Comparison of ENCODE assay signal across 19 cellular contexts in genomic region chr3:126818696-126819095, GRCh38.
DNase-seq lines count a peak whose midpoint lies in the region; ATAC-seq, FAIRE-seq and TF ChIP-seq lines count a peak whose summit lies in the region.
"Had no signal": no experiment of that assay in that cellular context is flagged by ENCODE, and none has a peak within 500 bp of the region (broad histone marks: within the 10 kb centered on the region; RNA-seq: fewer than 3 reads in every experiment).

No MANE protein-coding gene starts in this region.

- H2BK20ac ChIP-seq in H1 (ENCODE audit: low read length) = 0 out of 2 replicates have a peak overlapping the region, but pooled peaks have one; percentile 17

- H3K27me3 ChIP-seq in H1 (replicated peaks in 1 of 4; ENCODE audit: control insufficient read depth in 3 of 4, extremely low read depth in 1 of 4, insufficient read depth in 3 of 4, low read length in 3 of 4) = no peaks in the 10 kb centered on the region

- H3K9me3 ChIP-seq in H1 (ENCODE audit: insufficient read depth in 2 of 2, low read depth in 1 of 2, low read length in 1 of 2) = 0 out of 4 replicates have a peak, but pooled peaks cover 0 to 2% of the 10 kb centered on the region in 2 experiments

- no peak overlapping the region for H3K14ac ChIP-seq in H1 (ENCODE audit: insufficient read length)

- POLR2A ChIA-PET in H1 (lab: Charles Lee; ENCODE audit: partially characterized antibody) = interaction anchor here (0.7 kb wide), 1 partner anchor 35 kb away, joined by 3 read pairs; no protein-coding TSS in a partner anchor

- H3K9me3 Mint-ChIP-seq in activated CD8-positive, alpha-beta memory T cell treated with anti-CD3 and anti-CD28 coated beads, Interleukin-2, amount 10 ng/mL, durations not matched to agents 7 days and 5 days (ENCODE audit: low read depth) = peaks cover 3% of the 10 kb centered on the region
- peaks cover 9% of the 10 kb centered on the region for H3K9me3 Mint-ChIP-seq in neural crest cell

- H3K56ac ChIP-seq in H1 (replicated peaks; ENCODE audit: insufficient read length, low read depth, low read length) = no peak overlapping the region

- no peak for TF ChIP-seq RAD21 in H1 (IDR thresholded peaks at IDR 0.05 in 1 of 2, conservative IDR thresholded peaks at IDR 0.05 in 1 of 2; ENCODE audit: low read depth in 2 of 2, low read length in 2 of 2)

- H4K5ac ChIP-seq in H1 (ENCODE audit: insufficient read length, low read depth, low read length) = no peak overlapping the region

- no peak overlapping the region for H2AFZ ChIP-seq in H1 (ENCODE audit: low read length)
- H2AFZ ChIP-seq: GM23338 had no signal

- no peak overlapping the region for H2BK120ac ChIP-seq in H1 (replicated peaks; ENCODE audit: low read depth, low read length)

- no peak for TF ChIP-seq POLR2A in H1 (IDR thresholded peaks at IDR 0.05; ENCODE audit: control extremely low read depth in 1 of 2, low read depth in 2 of 2, low read length in 2 of 2)

- no peak overlapping the region for H3K4me2 ChIP-seq in H1 (ENCODE audit: insufficient read depth in 1 of 2, low read depth in 2 of 2, low read length in 2 of 2)
- H3K4me2 ChIP-seq: GM23338 had no signal

- CTCF ChIA-PET in activated CD8-positive, alpha-beta memory T cell treated with anti-CD3 and anti-CD28 coated beads, Interleukin-2, amount 10 ng/mL, durations not matched to agents 7 days and 5 days (lab: Charles Lee) = no interaction called here
- CTCF ChIA-PET in H1 (lab: Charles Lee; ENCODE audit: partially characterized antibody) = interaction anchor here (0.7 to 1.5 kb wide), 2 partner anchors 67 to 164 kb away, joined by 3 to 4 read pairs; partner anchors contain the start of gene PLXNA1

- no peaks in the 10 kb centered on the region for H3K4me1 Mint-ChIP-seq in activated CD8-positive, alpha-beta memory T cell treated with anti-CD3 and anti-CD28 coated beads, Interleukin-2, amount 10 ng/mL, durations not matched to agents 7 days and 5 days
- H3K4me1 Mint-ChIP-seq in neural crest cell = peaks cover 10% of the 10 kb centered on the region
- H3K4me1 Mint-ChIP-seq: B cell had no signal

- H4K91ac ChIP-seq in H1 (replicated peaks; ENCODE audit: insufficient read length, low read length) = no peak overlapping the region

- H3K4me3 ChIP-seq in H1 (ENCODE audit: extremely low read depth in 1 of 4, insufficient read depth in 2 of 4, low read depth in 3 of 4, low read length in 4 of 4) = no peak overlapping the region
- H3K4me3 ChIP-seq: GM23338 had no signal

- peaks cover 0 to 6% of the 10 kb centered on the region in 2 experiments; a peak in 1 of 4 replicates for H3K79me2 ChIP-seq in H1 (ENCODE audit: control insufficient read depth in 1 of 2, insufficient read depth in 2 of 2, low read length in 2 of 2)

- 0 out of 2 replicates have a peak overlapping the region, but pooled peaks have one; percentile 61 for H2AK5ac ChIP-seq in H1 (ENCODE audit: low read depth, low read length)

- H2BK15ac ChIP-seq in H1 (ENCODE audit: low read length) = no peak overlapping the region

- H2BK12ac ChIP-seq in H1 (ENCODE audit: low read depth, low read length) = no peak overlapping the region

- ATAC-seq in activated CD8-positive, alpha-beta memory T cell treated with anti-CD3 and anti-CD28 coated beads, Interleukin-2, amount 10 ng/mL, durations not matched to agents 7 days and 5 days = no peak
- ATAC-seq in HG03571 (IDR thresholded peaks at IDR 0.05; ENCODE audit: unreplicated experiment) = no peak
- ATAC-seq: GM23338 had no signal

- H3K18ac ChIP-seq in H1 (ENCODE audit: extremely low read depth, low read length) = peak overlapping the region; percentile 78; the same call in 1 of the 2 replicates

- no peak overlapping the region for H3K27ac Mint-ChIP-seq in activated CD8-positive, alpha-beta memory T cell treated with anti-CD3 and anti-CD28 coated beads, Interleukin-2, amount 10 ng/mL, durations not matched to agents 7 days and 5 days
- peak overlapping the region; percentile 54 for H3K27ac Mint-ChIP-seq in neural crest cell (ENCODE audit: unreplicated experiment)
- H3K27ac Mint-ChIP-seq: B cell; CD4-positive, alpha-beta T cell; GM23338 had no signal

- H3K79me1 ChIP-seq in H1 (ENCODE audit: low read depth, low read length) = no peaks in the 10 kb centered on the region

- H3K27ac ChIP-seq in H1 (ENCODE audit: low read depth, low read length) = no peak overlapping the region
- H3K27ac ChIP-seq: C4-2B, HL-60 had no signal

- H3K36me3 Mint-ChIP-seq in activated CD8-positive, alpha-beta memory T cell treated with anti-CD3 and anti-CD28 coated beads, Interleukin-2, amount 10 ng/mL, durations not matched to agents 7 days and 5 days = peaks cover 3% of the 10 kb centered on the region
- peaks cover 12% of the 10 kb centered on the region for H3K36me3 Mint-ChIP-seq in neural crest cell (ENCODE audit: low read depth)

- no peak for FAIRE-seq in H1 (lab: Jason Lieb, UNC)
- FAIRE-seq: GM12892, GM18507 had no signal

- WGBS in H1 (ENCODE audit: extremely low coverage in 1 of 2, insufficient coverage in 1 of 2, insufficient read length in 1 of 2, insufficient replicate concordance in 2 of 2, low coverage in 1 of 2, low lambda C conversion rate in 2 of 2, missing lambda C conversion rate in 1 of 2), 2 experiments = 92% methylated on average over 5 of the region's 5 CpGs; no CpG with 5 or more reads in 1 of the 2 experiments

- H3K4ac ChIP-seq in H1 (replicated peaks; ENCODE audit: insufficient read length, low read depth, low read length) = no peak overlapping the region

- peak; percentile 21 for DNase-seq in activated CD8-positive, alpha-beta memory T cell treated with anti-CD3 and anti-CD28 coated beads, Interleukin-2, amount 10 ng/mL, durations not matched to agents 7 days and 5 days
- DNase-seq in activated CD8-positive, alpha-beta memory T cell treated with anti-CD3 and anti-CD28 coated beads for 24 hours = no peak
- DNase-seq in H1 (ENCODE audit: low read depth in 1 of 2, low spot score in 2 of 2) = no peak
- no peak for DNase-seq in neural crest cell (ENCODE audit: low read depth, low spot score)
- DNase-seq in NCI-H526 (lab: John Stamatoyannopoulos, UW) = no peak
- DNase-seq in germinal center (ENCODE audit: low spot score) = no peak
- DNase-seq: 8988T; CD4-positive, alpha-beta T cell; DMS153; DMS79; GDM1; H7 had no signal

- TF ChIP-seq CTCF in H1 (IDR thresholded peaks at IDR 0.05; ENCODE audit: control extremely low read depth in 1 of 3, insufficient read depth in 1 of 3, low read depth in 1 of 3, low read length in 3 of 3) (no peak), neural crest cell (conservative IDR thresholded peaks at IDR 0.05) (no peak)

- no peaks in the 10 kb centered on the region for H3K36me3 ChIP-seq in H1 (ENCODE audit: control insufficient read depth in 2 of 4, insufficient read depth in 4 of 4, low read length in 3 of 4)

- peak overlapping the region; percentile 49; the same call in 1 of the 2 replicates for H2BK5ac ChIP-seq in H1 (ENCODE audit: low read depth, low read length)

- H3K23me2 ChIP-seq in H1 (ENCODE audit: low read depth, low read length) = no peaks in the 10 kb centered on the region

- H3K23ac ChIP-seq in H1 (ENCODE audit: insufficient read length) = no peak overlapping the region

- no peak overlapping the region for H3K9ac ChIP-seq in H1 (replicated peaks in 1 of 4; ENCODE audit: extremely low read depth in 1 of 4, low read depth in 3 of 4, low read length in 3 of 4)

- peaks cover 0 to 2% of the 10 kb centered on the region in 2 experiments for H4K20me1 ChIP-seq in H1 (replicated peaks in 1 of 2; ENCODE audit: control insufficient read depth in 1 of 2, insufficient read depth in 2 of 2, low read length in 2 of 2)

- no peaks in the 10 kb centered on the region for H3K27me3 Mint-ChIP-seq in activated CD8-positive, alpha-beta memory T cell treated with anti-CD3 and anti-CD28 coated beads, Interleukin-2, amount 10 ng/mL, durations not matched to agents 7 days and 5 days
- H3K27me3 Mint-ChIP-seq in neural crest cell (ENCODE audit: low read depth) = no peaks in the 10 kb centered on the region
- H3K27me3 Mint-ChIP-seq: B cell; CD4-positive, alpha-beta T cell had no signal

- no peak for TF ChIP-seq EP300 in H1 (IDR thresholded peaks at IDR 0.05; ENCODE audit: borderline replicate concordance in 1 of 2, low read depth in 2 of 2, low read length in 2 of 2)

- H3K4me1 ChIP-seq in H1 (replicated peaks in 1 of 4; ENCODE audit: control insufficient read depth in 3 of 4, insufficient read depth in 4 of 4, low read length in 3 of 4) = peaks cover 8 to 20% (median 16%) of the 10 kb centered on the region in 4 experiments

- no peak overlapping the region for H3K4me3 Mint-ChIP-seq in activated CD8-positive, alpha-beta memory T cell treated with anti-CD3 and anti-CD28 coated beads, Interleukin-2, amount 10 ng/mL, durations not matched to agents 7 days and 5 days
- no peak overlapping the region for H3K4me3 Mint-ChIP-seq in neural crest cell
- H3K4me3 Mint-ChIP-seq: B cell; CD4-positive, alpha-beta T cell; GM23338 had no signal

- no peak overlapping the region for H4K8ac ChIP-seq in H1 (ENCODE audit: extremely low read depth, insufficient read depth, low read length)

TF ChIP-seq in H1, 55 proteins besides CTCF, POLR2A, EP300 and RAD21:
- no peak for TF ChIP-seq KDM4A (IDR thresholded peaks at IDR 0.05; ENCODE audit: low read depth, low read length, severe bottlenecking)
- no peak for TF ChIP-seq EGR1 (IDR thresholded peaks at IDR 0.05; ENCODE audit: borderline replicate concordance, low read depth, low read length)
- no peak for TF ChIP-seq TBP (IDR thresholded peaks at IDR 0.05; ENCODE audit: low read depth, low read length)
- TF ChIP-seq, protein P1, sequence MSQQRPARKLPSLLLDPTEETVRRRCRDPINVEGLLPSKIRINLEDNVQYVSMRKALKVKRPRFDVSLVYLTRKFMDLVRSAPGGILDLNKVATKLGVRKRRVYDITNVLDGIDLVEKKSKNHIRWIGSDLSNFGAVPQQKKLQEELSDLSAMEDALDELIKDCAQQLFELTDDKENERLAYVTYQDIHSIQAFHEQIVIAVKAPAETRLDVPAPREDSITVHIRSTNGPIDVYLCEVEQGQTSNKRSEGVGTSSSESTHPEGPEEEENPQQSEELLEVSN (IDR thresholded peaks at IDR 0.05) = no peak
